In genomic region chr11:50182486-50182885, GRCh38 we compare ENCODE assay signal across 25 cellular contexts.
"Had no signal": no experiment of that assay in that cellular context is flagged by ENCODE, and none has a peak within 500 bp of the region (broad histone marks: within the 10 kb centered on the region; RNA-seq: fewer than 3 reads in every experiment).

No MANE protein-coding gene starts in this region.

- H3K9me3 ChIP-seq: SJCRH30, SK-N-SH had no signal

- ATAC-seq: activated CD8-positive, alpha-beta T cell treated with anti-CD3 and anti-CD28 coated beads, Interleukin-2, amount 10 ng/mL, durations not matched to agents 7 days and 5 days had no signal

- DNase-seq: activated CD4-positive, alpha-beta T cell treated with anti-CD3 and anti-CD28 coated beads for 4 hours; activated CD4-positive, alpha-beta T cell treated with anti-CD3 and anti-CD28 coated beads, Interleukin-2, amount 50 U/mL, for 4 hours; activated CD8-positive, alpha-beta memory T cell treated with anti-CD3 and anti-CD28 coated beads, Interleukin-2, amount 50 U/mL, for 48 hours; activated CD8-positive, alpha-beta T cell treated with anti-CD3 and anti-CD28 coated beads, Interleukin-2, amount 10 ng/mL, durations not matched to agents 7 days and 5 days; activated effector memory CD4-positive, alpha-beta T cell treated with Interleukin-2 at 50 U/mL for 16 hours; activated naive CD4-positive, alpha-beta T cell; activated T-cell treated with anti-CD3 and anti-CD28 coated beads, Interleukin-2, amount 50 U/mL, for 1 hour; aorta; central memory CD4-positive, alpha-beta T cell; KG1; NCI-H1092 treated with DMSO at 0.1 percent for 48 hours; NCI-H1417 treated with DMSO at 0.1 percent for 48 hours; NCI-H1694 treated with DMSO at 0.1 percent for 48 hours; NCI-H2029 treated with DMSO at 0.1 percent for 48 hours; NCI-H345; NCI-H510A; NCI-H526 treated with DMSO at 0.1 percent for 48 hours; NCI-H82; SJCRH30; SK-N-SH; T-helper 1 cell; WERI-Rb-1 had no signal

- H3K27ac Mint-ChIP-seq: activated CD8-positive, alpha-beta T cell treated with anti-CD3 and anti-CD28 coated beads, Interleukin-2, amount 10 ng/mL, durations not matched to agents 7 days and 5 days; activated naive CD4-positive, alpha-beta T cell treated with anti-CD3 and anti-CD28 coated beads, Interleukin-2, amount 50 U/mL, for 24 hours; activated T-helper 1 cell treated with anti-CD3 and anti-CD28 coated beads, Interleukin-12 subunit alpha, Interleukin-12 subunit beta, Interleukin-2, Interleukin-4 antibody, amounts not matched to agents 30 ng/mL and 10 ng/mL and 1 ng/mL, durations not matched to agents 14 hours and 24 hours and 36 hours had no signal

- H3K4me3 Mint-ChIP-seq: activated CD8-positive, alpha-beta T cell treated with anti-CD3 and anti-CD28 coated beads, Interleukin-2, amount 10 ng/mL, durations not matched to agents 7 days and 5 days; activated naive CD4-positive, alpha-beta T cell treated with anti-CD3 and anti-CD28 coated beads, Interleukin-2, amount 50 U/mL, for 24 hours; activated T-helper 1 cell treated with anti-CD3 and anti-CD28 coated beads, Interleukin-12 subunit alpha, Interleukin-12 subunit beta, Interleukin-2, Interleukin-4 antibody, amounts not matched to agents 30 ng/mL and 10 ng/mL and 1 ng/mL, durations not matched to agents 14 hours and 24 hours and 36 hours had no signal

- H3K4me3 ChIP-seq: breast epithelium, SJCRH30 had no signal

- H3K4me1 ChIP-seq: breast epithelium, SJCRH30 had no signal

- H3K27ac ChIP-seq: breast epithelium, SJCRH30, WERI-Rb-1 had no signal

- H3K27me3 Mint-ChIP-seq: activated naive CD4-positive, alpha-beta T cell treated with anti-CD3 and anti-CD28 coated beads, Interleukin-2, amount 50 U/mL, for 24 hours had no signal

- H3K36me3 Mint-ChIP-seq: activated naive CD4-positive, alpha-beta T cell treated with anti-CD3 and anti-CD28 coated beads, Interleukin-2, amount 50 U/mL, for 24 hours had no signal

- H3K27me3 ChIP-seq: breast epithelium, SJCRH30 had no signal

- H3K36me3 ChIP-seq: breast epithelium, SJCRH30, WERI-Rb-1 had no signal

- H3K4me1 Mint-ChIP-seq: activated naive CD4-positive, alpha-beta T cell treated with anti-CD3 and anti-CD28 coated beads, Interleukin-2, amount 50 U/mL, for 24 hours had no signal
